Comparison of ENCODE assay signal across 1 cellular context in the genomic region with DNA sequence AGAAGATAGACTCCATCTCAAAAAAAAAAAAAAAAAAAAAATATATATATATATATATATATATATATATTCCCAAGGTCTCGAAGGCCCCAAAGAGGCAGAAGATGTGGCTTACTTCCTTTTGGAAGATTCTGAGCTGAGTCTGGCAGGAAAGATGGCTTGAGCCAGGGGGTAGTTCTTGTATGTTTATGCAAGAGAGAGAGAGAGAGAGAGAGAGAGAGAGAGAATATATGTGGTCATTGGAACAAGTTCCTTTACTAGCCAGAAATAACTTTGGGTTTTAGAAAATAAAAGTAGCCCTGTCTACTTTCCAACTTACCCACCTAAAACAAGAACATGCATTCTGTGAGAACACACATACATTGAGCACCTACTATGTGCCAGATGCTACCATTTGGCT.
TF ChIP-seq lines count a peak whose summit lies in the region.

No MANE protein-coding gene starts in this region.

TF ChIP-seq in GM12878, 131 proteins besides CTCF, POLR2A, EP300 and RAD21:
- TF ChIP-seq TCF3 (IDR thresholded peaks at IDR 0.05; ENCODE audit: borderline replicate concordance, insufficient read depth, low read depth, low read length) (no peak), ZZZ3 (IDR thresholded peaks at IDR 0.05; ENCODE audit: control insufficient read depth, insufficient read length, low read depth) (peak; percentile 17), USF1 (IDR thresholded peaks at IDR 0.05; ENCODE audit: borderline replicate concordance, extremely low read length, insufficient read depth, low read depth, low read length) (no peak), POU2F2 (IDR thresholded peaks at IDR 0.05; ENCODE audit: borderline replicate concordance, low read depth, low read length) (no peak)
- TF ChIP-seq, protein P1, sequence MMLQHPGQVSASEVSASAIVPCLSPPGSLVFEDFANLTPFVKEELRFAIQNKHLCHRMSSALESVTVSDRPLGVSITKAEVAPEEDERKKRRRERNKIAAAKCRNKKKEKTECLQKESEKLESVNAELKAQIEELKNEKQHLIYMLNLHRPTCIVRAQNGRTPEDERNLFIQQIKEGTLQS (IDR thresholded peaks at IDR 0.05; ENCODE audit: borderline replicate concordance, extremely low read depth, low read depth, low read length) = no peak
